8 cellular contexts compared by ENCODE assay signal in genomic region chr4:149264093-149264733, GRCh38.
A peak's percentile ranks its signal among the peaks of the same experiment; 100 is the strongest.
DNase-seq lines count a peak whose midpoint lies in the region; ATAC-seq and TF ChIP-seq lines count a peak whose summit lies in the region.

No MANE protein-coding gene starts in this region.

- no peak overlapping the region for H3K4me3 ChIP-seq in OCI-LY1 (ENCODE audit: low read depth, low read length, poor library complexity, severe bottlenecking)

- no peak overlapping the region for H3K9ac ChIP-seq in OCI-LY1 (ENCODE audit: low read length)

- ATAC-seq in GM19351 (IDR thresholded peaks at IDR 0.05; ENCODE audit: unreplicated experiment), result peak; percentile 95
- ATAC-seq in HG03378 (IDR thresholded peaks at IDR 0.05; ENCODE audit: unreplicated experiment), result peak; percentile 93
- no peak for ATAC-seq in HG03439 (IDR thresholded peaks at IDR 0.05; ENCODE audit: unreplicated experiment)

- peak; percentile 5 for DNase-seq in NCI-H2029 (lab: John Stamatoyannopoulos, UW)
- no peak for DNase-seq in NCI-H2029 treated with DMSO at 0.1 percent for 48 hours (lab: John Stamatoyannopoulos, UW)
- peak; percentile 78 for DNase-seq in dermis blood vessel endothelial cell
- peak; percentile 16 for DNase-seq in neural crest cell (ENCODE audit: low read depth, low spot score)

- no peaks in the 10 kb centered on the region for H3K4me1 Mint-ChIP-seq in neural crest cell

- peaks cover 3% of the 10 kb centered on the region for H3K36me3 Mint-ChIP-seq in neural crest cell (ENCODE audit: low read depth)

- H3F3A ChIP-seq in OCI-LY1 (ENCODE audit: insufficient read depth, low read length), result no peaks in the 10 kb centered on the region

- H3K27ac Mint-ChIP-seq in neural crest cell (ENCODE audit: unreplicated experiment), result no peak overlapping the region

- peaks cover 6% of the 10 kb centered on the region for H3K9me3 Mint-ChIP-seq in neural crest cell

- no peaks in the 10 kb centered on the region for H3K27me3 ChIP-seq in OCI-LY1 (ENCODE audit: insufficient read depth, low read length)

- H3K4me1 ChIP-seq in OCI-LY1 (ENCODE audit: insufficient read depth, low read length, severe bottlenecking), result no peaks in the 10 kb centered on the region

- no peak overlapping the region for H3K27ac ChIP-seq in OCI-LY1 (ENCODE audit: low read depth, low read length, poor library complexity, severe bottlenecking)

- no peak overlapping the region for H3K4me3 Mint-ChIP-seq in neural crest cell

- H3K9me3 ChIP-seq in OCI-LY1 (ENCODE audit: low read length), result no peaks in the 10 kb centered on the region

- no peaks in the 10 kb centered on the region for H3K9me2 ChIP-seq in OCI-LY1 (ENCODE audit: low read depth, low read length)

- H3K4me2 ChIP-seq in OCI-LY1 (ENCODE audit: low read length), result no peak overlapping the region

- H3K27me3 Mint-ChIP-seq in neural crest cell (ENCODE audit: low read depth), result no peaks in the 10 kb centered on the region

- TF ChIP-seq CTCF in OCI-LY1 (IDR thresholded peaks at IDR 0.05; ENCODE audit: low read length) (peak; percentile 73), neural crest cell (conservative IDR thresholded peaks at IDR 0.05) (peak; percentile 79)

- H3K36me3 ChIP-seq in OCI-LY1 (ENCODE audit: insufficient read depth, low read length), result no peaks in the 10 kb centered on the region

- H4K20me1 ChIP-seq in OCI-LY1 (ENCODE audit: insufficient read depth, low read length), result no peaks in the 10 kb centered on the region

- H2AFZ ChIP-seq in OCI-LY1 (ENCODE audit: low read length), result no peak overlapping the region

- no peaks in the 10 kb centered on the region for H3K79me2 ChIP-seq in OCI-LY1 (ENCODE audit: insufficient read depth, low read length)
